In genomic region chr17:83015511-83015910, GRCh38 we compare ENCODE assay signal across 20 cellular contexts.
DNase-seq lines count a peak whose midpoint lies in the region; ATAC-seq, FAIRE-seq and TF ChIP-seq lines count a peak whose summit lies in the region.
"Had no signal": no experiment of that assay in that cellular context is flagged by ENCODE, and none has a peak within 500 bp of the region (broad histone marks: within the 10 kb centered on the region; RNA-seq: fewer than 3 reads in every experiment).

No MANE protein-coding gene starts in this region.

- BruUV-seq in HepG2 (replicated peaks; lab: Mats Ljungman, UMichigan): no TSS peak

- H3K4me1 ChIP-seq in right atrium auricular region (no peaks in the 10 kb centered on the region), HepG2 (ENCODE audit: insufficient read depth, low read length) (peaks cover 8% of the 10 kb centered on the region; the same call in 1 of the 2 replicates)
- H3K4me1 ChIP-seq: A549, Caco-2 had no signal

- ATAC-seq in HepG2: no peak
- no peak for ATAC-seq in HG03139 (IDR thresholded peaks at IDR 0.05; ENCODE audit: unreplicated experiment)
- no peak for ATAC-seq in HG02884 (IDR thresholded peaks at IDR 0.05; ENCODE audit: unreplicated experiment)
- ATAC-seq: A549 had no signal

- H3K27me3 ChIP-seq in right atrium auricular region: no peaks in the 10 kb centered on the region
- H3K27me3 ChIP-seq in HepG2 (ENCODE audit: control insufficient read depth in 1 of 2, insufficient read depth in 2 of 2, low read length in 2 of 2): no peaks in the 10 kb centered on the region

- no peak overlapping the region for H3K4me2 ChIP-seq in HepG2 (ENCODE audit: low read depth, low read length)
- H3K4me2 ChIP-seq: A549 had no signal

- no peaks in the 10 kb centered on the region for H3K9me3 ChIP-seq in right atrium auricular region
- no peaks in the 10 kb centered on the region for H3K9me3 ChIP-seq in HepG2 (ENCODE audit: low read length)
- H3K9me3 ChIP-seq: A549, Caco-2 had no signal

- 97% methylated on average over 15 of the region's 17 CpGs for WGBS in HepG2 (ENCODE audit: low lambda C conversion rate)

- TF ChIP-seq EP300 in HepG2 (IDR thresholded peaks at IDR 0.05; ENCODE audit: low read depth in 2 of 2, low read length in 2 of 2) (no peak), HepG2 (CRISPR knock-in tag; IDR thresholded peaks at IDR 0.05; ENCODE audit: borderline replicate concordance) (no peak)

- CTCF ChIA-PET in HepG2 (lab: Yijun Ruan, JAX; ENCODE audit: low intra/inter-chr PET ratio, low total read pairs): no interaction called here

- POLR2A ChIA-PET in HepG2 (lab: Yijun Ruan, JAX): no interaction called here

- TF ChIP-seq POLR2A in HepG2 (IDR thresholded peaks at IDR 0.05; ENCODE audit: insufficient read depth in 1 of 2, low read depth in 2 of 2, low read length in 2 of 2): no peak

- TF ChIP-seq CTCF in right atrium auricular region (IDR thresholded peaks at IDR 0.05): no peak
- TF ChIP-seq CTCF in HepG2 (CRISPR knock-in tag; IDR thresholded peaks at IDR 0.05): no peak

- H4K20me1 ChIP-seq in HepG2 (ENCODE audit: insufficient read depth, low read length): no peaks in the 10 kb centered on the region

- no peak for FAIRE-seq in HepG2 (lab: Jason Lieb, UNC)

- intact Hi-C loops in cardiac septum (cut with DNase I): no loop called here
- intact Hi-C loops in posterior vena cava (cut with DNase I): no loop called here
- intact Hi-C loops in HepG2 (cut with micrococcal nuclease; ENCODE audit: unreplicated experiment): no loop called here

- no peak overlapping the region for H2AFZ ChIP-seq in HepG2 (ENCODE audit: low read length)

- in situ Hi-C loops in HepG2 (cut with HindIII; ENCODE audit: extremely low pct_ligation_motif_present, low pct_unique_long_range_greater_than_20kb): no loop called here

- no peaks in the 10 kb centered on the region for H3K36me3 ChIP-seq in right atrium auricular region
- peaks cover 2 to 3% of the 10 kb centered on the region in 2 experiments; a peak in 3 of 5 replicates for H3K36me3 ChIP-seq in HepG2 (replicated peaks in 1 of 2; ENCODE audit: control insufficient read depth in 1 of 2, insufficient read depth in 2 of 2, low read length in 2 of 2)

- H3K4me3 ChIP-seq in right atrium auricular region (no peak overlapping the region), HepG2 (replicated peaks in 1 of 3; ENCODE audit: insufficient read depth in 1 of 3, low read depth in 2 of 3, low read length in 3 of 3) (no peak overlapping the region)
- H3K4me3 ChIP-seq: A549 had no signal

- no peak overlapping the region for H3K9ac ChIP-seq in HepG2 (ENCODE audit: insufficient read depth, low read depth, low read length)

- no peak for TF ChIP-seq RAD21 in HepG2 (CRISPR knock-in tag; IDR thresholded peaks at IDR 0.05)

- peak; percentile 28 for DNase-seq in right atrium auricular region (ENCODE audit: low spot score)
- DNase-seq in cardiac septum (ENCODE audit: low spot score): no peak
- peak; percentile 10 for DNase-seq in epidermal melanocyte (ENCODE audit: insufficient read length, low spot score)
- DNase-seq in posterior vena cava (ENCODE audit: low spot score): peak; percentile 72
- no peak for DNase-seq in HepG2 (ENCODE audit: low spot score)
- DNase-seq in NOMO-1 treated with DMSO at 0.1 percent for 48 hours (lab: John Stamatoyannopoulos, UW; ENCODE audit: unreplicated experiment): no peak
- DNase-seq: AML-193; Caco-2; CD4-positive, alpha-beta T cell; DMS153; GDM1; GOT3; H9; IMR-90 had no signal

- H3K27ac ChIP-seq in right atrium auricular region: no peak overlapping the region
- no peak overlapping the region for H3K27ac ChIP-seq in HepG2 (ENCODE audit: extremely low read length, insufficient read depth, low read length)
- H3K27ac ChIP-seq: 22Rv1, A549, C4-2B, HL-60 had no signal

- no peaks in the 10 kb centered on the region for H3K79me2 ChIP-seq in HepG2 (ENCODE audit: insufficient read depth, low read length)

TF ChIP-seq in HepG2, 621 proteins besides CTCF, POLR2A, EP300 and RAD21:
- TF ChIP-seq AFF4 (CRISPR knock-in tag; IDR thresholded peaks at IDR 0.05) (no peak), TEAD2 (CRISPR knock-in tag; IDR thresholded peaks at IDR 0.05) (no peak), ZNF460 (CRISPR knock-in tag; IDR thresholded peaks at IDR 0.05; ENCODE audit: borderline replicate concordance) (no peak), ZBTB39 (CRISPR knock-in tag; IDR thresholded peaks at IDR 0.05) (no peak)
TF ChIP-seq in HepG2: peak in this region for 0.

Comparison
In these comparisons a context has a peak if more than half of its experiments do, and no peak if none do; other contexts are left out.
1. DNase-seq: peak in right atrium auricular region (single experiment), epidermal melanocyte (single experiment) and posterior vena cava (single experiment); none in cardiac septum (single experiment), HepG2 (single experiment) and NOMO-1 treated with DMSO at 0.1 percent for 48 hours (single experiment).